8 cellular contexts compared by ENCODE assay signal in the genomic region with DNA sequence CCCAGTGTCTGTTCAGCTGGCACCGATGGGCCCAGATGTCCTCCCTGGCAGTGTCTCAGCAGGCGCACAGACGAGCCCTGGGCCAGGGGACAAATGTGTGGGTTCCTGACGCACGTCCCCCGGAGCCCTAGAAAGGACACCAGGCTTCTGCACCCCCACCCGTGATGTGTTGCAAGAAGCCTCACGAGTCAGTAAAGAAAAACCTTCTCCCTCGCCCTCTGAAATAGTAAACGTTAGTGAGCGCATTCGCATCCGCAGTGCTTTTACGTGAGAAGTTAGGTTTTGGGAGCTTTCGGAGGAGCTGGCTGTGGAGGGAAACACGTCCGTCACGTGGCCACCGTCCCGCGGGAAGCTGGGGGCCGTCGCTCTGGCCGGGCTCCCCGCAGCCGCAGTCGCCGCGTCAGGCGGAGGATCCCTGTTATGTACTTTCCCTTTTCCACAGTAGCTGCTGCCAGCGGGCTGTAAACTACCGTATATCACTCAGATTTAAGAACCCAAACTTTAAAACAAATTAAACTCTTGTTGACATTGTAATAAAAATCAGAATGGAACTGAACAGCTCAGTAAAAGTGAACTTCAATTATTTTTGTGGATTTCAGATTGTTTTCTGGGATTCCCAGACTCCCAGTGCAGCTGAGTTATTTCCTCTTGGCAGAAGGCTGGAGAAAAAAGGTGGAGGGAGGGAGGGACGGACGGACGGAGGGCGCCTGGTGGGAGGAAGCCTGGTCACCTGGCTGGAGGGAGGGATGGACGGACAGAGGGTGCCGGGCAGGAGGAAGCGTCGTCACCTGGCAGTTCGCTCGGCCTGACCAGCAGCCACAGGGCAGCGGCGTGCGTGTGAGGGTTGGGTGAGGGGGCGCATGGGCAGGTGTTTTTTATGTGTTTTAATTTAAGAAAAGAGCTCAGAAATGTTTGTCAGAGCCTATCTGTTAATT.
DNase-seq lines count a peak whose midpoint lies in the region.

No MANE protein-coding gene starts in this region.

- DNase-seq in stimulated activated CD4-positive, alpha-beta T cell treated with anti-CD3 and anti-CD28 coated beads, Interleukin-1b, Interleukin-23, amount 100 ng/mL, for 48 hours: peak; percentile 13
- DNase-seq in stimulated activated CD4-positive, alpha-beta T cell treated with anti-CD3 and anti-CD28 coated beads, Interleukin-12 subunit alpha, Interleukin-12 subunit beta, amount 100 ng/mL, for 4 hours: no peak
- peak in 53 of 58 donors; percentile 9 to 83 (median 57) for DNase-seq in anterior cingulate cortex (lab: John Stamatoyannopoulos, UW)
- DNase-seq in hepatic stellate cell (ENCODE audit: low spot score): peak; percentile 70
- peak; percentile 51 for DNase-seq in putamen (ENCODE audit: low spot score)
- DNase-seq in NCI-H526 treated with DMSO at 0.1 percent for 48 hours (lab: John Stamatoyannopoulos, UW): no peak
- no peak for DNase-seq in NCI-H748 (lab: John Stamatoyannopoulos, UW; ENCODE audit: unreplicated experiment)
- DNase-seq in SHP77 treated with DMSO at 0.1 percent for 48 hours (lab: John Stamatoyannopoulos, UW): no peak

Comparison
In these comparisons a context has a peak if more than half of its experiments do, and no peak if none do; other contexts are left out.
1. DNase-seq: peak in stimulated activated CD4-positive, alpha-beta T cell treated with anti-CD3 and anti-CD28 coated beads, Interleukin-1b, Interleukin-23, amount 100 ng/mL, for 48 hours (single experiment), anterior cingulate cortex (53 of 58), hepatic stellate cell (single experiment) and putamen (single experiment); none in stimulated activated CD4-positive, alpha-beta T cell treated with anti-CD3 and anti-CD28 coated beads, Interleukin-12 subunit alpha, Interleukin-12 subunit beta, amount 100 ng/mL, for 4 hours (single experiment), NCI-H526 treated with DMSO at 0.1 percent for 48 hours (single experiment), NCI-H748 (single experiment) and SHP77 treated with DMSO at 0.1 percent for 48 hours (single experiment).